ENCODE assay signal across 20 cellular contexts in genomic region chr12:47785887-47786661, GRCh38. TPM values are rescaled to one million over a fixed set of nuclear protein-coding genes. Genes with fewer than 3 reads are reported as not detected.
DNase-seq lines count a peak whose midpoint lies in the region; ATAC-seq and TF ChIP-seq lines count a peak whose summit lies in the region.
"Had no signal": no experiment of that assay in that cellular context is flagged by ENCODE, and none has a peak within 500 bp of the region (broad histone marks: within the 10 kb centered on the region; RNA-seq: fewer than 3 reads in every experiment).

No MANE protein-coding gene starts in this region.

- no peaks in the 10 kb centered on the region for H3K27me3 ChIP-seq in left ventricle myocardium inferior (ENCODE audit: low read depth)
- H3K27me3 ChIP-seq: Peyer's patch had no signal

- H3K27ac Mint-ChIP-seq in activated T-helper 2 cell treated with anti-CD3 and anti-CD28 coated beads, Interferon-gamma antibody, Interleukin-2, Interleukin-4, amounts not matched to agents 10 μg/mL and 5 μg/mL and 100 μg/mL, durations not matched to agents 14 hours and 24 hours and 36 hours, result peak overlapping the region; percentile 42
- peak overlapping the region; percentile 86 for H3K27ac Mint-ChIP-seq in stimulated activated naive B cell treated with anti-CD40 and anti-IgM and Interleukin-4, amounts not matched to agents 10 μg/mL and 1 μg/mL and 100 μg/mL, for 72 hours

- H3K36me3 ChIP-seq in left ventricle myocardium inferior, result peaks cover 100% of the 10 kb centered on the region

- H3K27me3 Mint-ChIP-seq in activated T-helper 2 cell treated with anti-CD3 and anti-CD28 coated beads, Interferon-gamma antibody, Interleukin-2, Interleukin-4, amounts not matched to agents 10 μg/mL and 5 μg/mL and 100 μg/mL, durations not matched to agents 14 hours and 24 hours and 36 hours (ENCODE audit: low read depth), result no peaks in the 10 kb centered on the region
- H3K27me3 Mint-ChIP-seq in stimulated activated naive B cell treated with anti-CD40 and anti-IgM and Interleukin-4, amounts not matched to agents 10 μg/mL and 1 μg/mL and 100 μg/mL, for 72 hours, result no peaks in the 10 kb centered on the region

- peaks cover 6% of the 10 kb centered on the region for H3K4me1 Mint-ChIP-seq in activated T-helper 2 cell treated with anti-CD3 and anti-CD28 coated beads, Interferon-gamma antibody, Interleukin-2, Interleukin-4, amounts not matched to agents 10 μg/mL and 5 μg/mL and 100 μg/mL, durations not matched to agents 14 hours and 24 hours and 36 hours (ENCODE audit: low read depth)
- H3K4me1 Mint-ChIP-seq in stimulated activated naive B cell treated with anti-CD40 and anti-IgM and Interleukin-4, amounts not matched to agents 10 μg/mL and 1 μg/mL and 100 μg/mL, for 72 hours, result peaks cover 0 to 17% of the 10 kb centered on the region in 2 donors
- H3K4me1 Mint-ChIP-seq: CD14-positive monocyte had no signal

- H3K4me1 ChIP-seq in left ventricle myocardium inferior, result peaks cover 20% of the 10 kb centered on the region
- H3K4me1 ChIP-seq: Peyer's patch, psoas muscle had no signal

- peaks cover 83% of the 10 kb centered on the region for H3K36me3 Mint-ChIP-seq in activated T-helper 2 cell treated with anti-CD3 and anti-CD28 coated beads, Interferon-gamma antibody, Interleukin-2, Interleukin-4, amounts not matched to agents 10 μg/mL and 5 μg/mL and 100 μg/mL, durations not matched to agents 14 hours and 24 hours and 36 hours (ENCODE audit: low read depth)
- H3K36me3 Mint-ChIP-seq in stimulated activated naive B cell treated with anti-CD40 and anti-IgM and Interleukin-4, amounts not matched to agents 10 μg/mL and 1 μg/mL and 100 μg/mL, for 72 hours, result peaks cover 57 to 70% of the 10 kb centered on the region in 2 donors

- TF ChIP-seq CTCF in left ventricle myocardium inferior (IDR thresholded peaks at IDR 0.05; ENCODE audit: borderline replicate concordance), result no peak

- no peak overlapping the region for H3K4me3 ChIP-seq in left ventricle myocardium inferior
- H3K4me3 ChIP-seq: GM12878, mucosa of descending colon, Peyer's patch, psoas muscle had no signal

- peak overlapping the region; percentile 38 for H3K27ac ChIP-seq in left ventricle myocardium inferior (replicated peaks)
- H3K27ac ChIP-seq: 22Rv1, psoas muscle had no signal

- peak; percentile 68 to 69 for ATAC-seq in activated CD4-positive, CD25-positive, alpha-beta regulatory T cell treated with anti-CD3 and anti-CD28 coated beads, Interleukin-2, amount 50 U/mL, for 24 hours
- ATAC-seq in stimulated activated naive B cell treated with anti-CD40 and anti-IgM and Interleukin-4, amounts not matched to agents 10 μg/mL and 1 μg/mL and 100 μg/mL, for 72 hours (replicated peaks), result no peak
- ATAC-seq: GM12878, mucosa of descending colon, psoas muscle had no signal

- no peak overlapping the region for H3K4me3 Mint-ChIP-seq in activated T-helper 2 cell treated with anti-CD3 and anti-CD28 coated beads, Interferon-gamma antibody, Interleukin-2, Interleukin-4, amounts not matched to agents 10 μg/mL and 5 μg/mL and 100 μg/mL, durations not matched to agents 14 hours and 24 hours and 36 hours (ENCODE audit: low read depth)
- no peak overlapping the region for H3K4me3 Mint-ChIP-seq in stimulated activated naive B cell treated with anti-CD40 and anti-IgM and Interleukin-4, amounts not matched to agents 10 μg/mL and 1 μg/mL and 100 μg/mL, for 72 hours
- H3K4me3 Mint-ChIP-seq: CD14-positive monocyte had no signal

- intact Hi-C loops in activated T-helper 2 cell treated with anti-CD3 and anti-CD28 coated beads, Interferon-gamma antibody, Interleukin-2, Interleukin-4, amounts not matched to agents 10 μg/mL and 5 μg/mL and 100 μg/mL, durations not matched to agents 14 hours and 24 hours and 36 hours (cut with micrococcal nuclease), result no loop called here
- intact Hi-C loops in left ventricle myocardium inferior (cut with micrococcal nuclease), result no loop called here

- no peak for DNase-seq in activated CD4-positive, CD25-positive, alpha-beta regulatory T cell treated with anti-CD3 and anti-CD28 coated beads, Interleukin-2, amount 50 U/mL, for 72 hours
- DNase-seq in activated T-helper 2 cell treated with anti-CD3 and anti-CD28 coated beads, Interferon-gamma antibody, Interleukin-2, Interleukin-4, amounts not matched to agents 10 μg/mL and 5 μg/mL and 100 μg/mL, durations not matched to agents 14 hours and 24 hours and 36 hours (ENCODE audit: low spot score), result no peak
- DNase-seq in left ventricle myocardium inferior (no peak), GM19238 (ENCODE audit: insufficient read length, low spot score) (no peak), iPS-NIHi7 (ENCODE audit: extremely low spot score) (no peak)
- no peak for DNase-seq in stimulated activated naive B cell treated with anti-CD40 and anti-IgM and Interleukin-4, amounts not matched to agents 10 μg/mL and 1 μg/mL and 100 μg/mL, for 72 hours
- no peak for DNase-seq in activated CD8-positive, alpha-beta memory T cell treated with anti-CD3 and anti-CD28 coated beads, Interleukin-2, amount 50 U/mL, for 48 hours
- DNase-seq: EL; KG1; NCI-H524 treated with DMSO at 0.1 percent for 48 hours; Peyer's patch; psoas muscle; stimulated activated CD4-positive, alpha-beta T cell treated with anti-CD3 and anti-CD28 coated beads, Interleukin-4, amount 100 ng/mL, for 4 hours; stimulated activated naive CD4-positive, alpha-beta T cell treated with Interleukin-2 at 50 U/mL for 16 hours; T-helper 2 cell had no signal

- no peaks in the 10 kb centered on the region for H3K9me3 Mint-ChIP-seq in activated T-helper 2 cell treated with anti-CD3 and anti-CD28 coated beads, Interferon-gamma antibody, Interleukin-2, Interleukin-4, amounts not matched to agents 10 μg/mL and 5 μg/mL and 100 μg/mL, durations not matched to agents 14 hours and 24 hours and 36 hours
- H3K9me3 Mint-ChIP-seq in stimulated activated naive B cell treated with anti-CD40 and anti-IgM and Interleukin-4, amounts not matched to agents 10 μg/mL and 1 μg/mL and 100 μg/mL, for 72 hours, result no peaks in the 10 kb centered on the region
- H3K9me3 Mint-ChIP-seq: CD14-positive monocyte had no signal

- no peaks in the 10 kb centered on the region for H3K9me3 ChIP-seq in left ventricle myocardium inferior (replicated peaks)
- H3K9me3 ChIP-seq: mucosa of descending colon, Peyer's patch, psoas muscle had no signal

RNA-seq across cellular contexts. Expression of gene SLC48A1, which starts 13.0 kb away (rescaled TPM):
- 7.3 and 7.4 TPM in 2 replicates for total RNA-seq in activated T-helper 2 cell treated with anti-CD3 and anti-CD28 coated beads, Interferon-gamma antibody, Interleukin-2, Interleukin-4, amounts not matched to agents 10 μg/mL and 5 μg/mL and 100 μg/mL, durations not matched to agents 14 hours and 24 hours and 36 hours
- total RNA-seq in left ventricle myocardium inferior, result 25.3 TPM

RNA-seq across cellular contexts. Expression of gene RAPGEF3, which starts 27.4 kb away (rescaled TPM):
- 1.8 and 2.7 TPM in 2 replicates for total RNA-seq in activated T-helper 2 cell treated with anti-CD3 and anti-CD28 coated beads, Interferon-gamma antibody, Interleukin-2, Interleukin-4, amounts not matched to agents 10 μg/mL and 5 μg/mL and 100 μg/mL, durations not matched to agents 14 hours and 24 hours and 36 hours
- total RNA-seq in left ventricle myocardium inferior, result 34.8 TPM

RNA-seq across cellular contexts. Expression of gene HDAC7, which starts 33.6 kb away (rescaled TPM):
- total RNA-seq in activated T-helper 2 cell treated with anti-CD3 and anti-CD28 coated beads, Interferon-gamma antibody, Interleukin-2, Interleukin-4, amounts not matched to agents 10 μg/mL and 5 μg/mL and 100 μg/mL, durations not matched to agents 14 hours and 24 hours and 36 hours, result 251 and 253 TPM in 2 replicates
- total RNA-seq in left ventricle myocardium inferior, result 47.1 TPM

Comparison
In these comparisons a context has a peak if more than half of its experiments do, and no peak if none do; other contexts are left out.
1. ATAC-seq: peak in activated CD4-positive, CD25-positive, alpha-beta regulatory T cell treated with anti-CD3 and anti-CD28 coated beads, Interleukin-2, amount 50 U/mL, for 24 hours (2 of 2); none in stimulated activated naive B cell treated with anti-CD40 and anti-IgM and Interleukin-4, amounts not matched to agents 10 μg/mL and 1 μg/mL and 100 μg/mL, for 72 hours (0 of 2).